7 cellular contexts compared by ENCODE assay signal in the genomic region with DNA sequence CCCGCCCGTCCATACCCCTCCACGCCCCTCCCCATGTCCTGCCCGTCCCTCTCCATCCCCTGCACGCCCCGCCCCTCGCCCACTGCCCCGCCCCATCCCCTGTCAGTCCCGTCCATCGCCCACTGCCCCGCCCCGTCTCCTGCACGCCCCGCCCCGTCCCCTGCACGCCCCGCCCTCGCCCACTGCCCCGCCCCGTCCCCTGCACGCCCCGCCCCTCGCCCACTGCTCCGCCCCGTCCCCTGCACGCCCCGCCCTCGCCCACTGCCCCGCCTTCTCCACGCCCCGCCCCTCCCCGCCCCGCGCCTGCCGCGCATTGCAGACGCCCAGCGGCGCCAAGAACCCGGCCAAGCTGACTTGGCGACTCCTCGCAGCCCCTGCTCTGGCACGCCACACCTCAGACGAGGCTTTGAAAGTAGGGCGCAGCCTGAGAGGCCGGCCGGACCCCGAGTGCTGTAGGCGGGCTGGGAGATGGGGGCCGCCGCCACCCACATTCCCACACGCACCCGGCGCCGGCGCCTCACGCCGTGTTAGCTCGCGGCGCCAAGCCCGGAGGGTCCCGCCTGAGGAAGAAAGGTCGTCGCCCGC. TPM values are rescaled to one million over a fixed set of nuclear protein-coding genes. Genes with fewer than 3 reads are reported as not detected.
DNase-seq lines count a peak whose midpoint lies in the region; ATAC-seq, FAIRE-seq and TF ChIP-seq lines count a peak whose summit lies in the region.

A gene (plus strand): TSS at position 316 of the 585 bp plus-strand sequence. CDS start 2,410 bp downstream, outside the sequence.

- BruUV-seq in HepG2 (replicated peaks; lab: Mats Ljungman, UMichigan): no TSS peak

- no peaks in the 10 kb centered on the region for H3K9me3 ChIP-seq in HepG2 (ENCODE audit: low read length)

- no peaks in the 10 kb centered on the region; the same call in 1 of the 2 replicates for H4K20me1 ChIP-seq in HepG2 (ENCODE audit: insufficient read depth, low read length)

- 4% methylated on average over 61 of the region's 66 CpGs for WGBS in HepG2 (ENCODE audit: low lambda C conversion rate)

- H3K4me1 Mint-ChIP-seq in dendritic cell treated with granulocyte-macrophage colony-stimulating factor and Interleukin-4, amounts not matched to agents 40 ng/mL and 50 ng/mL, for 4 days (ENCODE audit: low read depth): peaks cover 12% of the 10 kb centered on the region

- TF ChIP-seq CTCF in GM13976 (IDR thresholded peaks at IDR 0.05; ENCODE audit: borderline replicate concordance, control extremely low read depth, extremely low read depth, insufficient read depth, missing control alignments) (peak; percentile 10), HepG2 (CRISPR knock-in tag; IDR thresholded peaks at IDR 0.05) (peak; percentile 29)

- peaks cover 13% of the 10 kb centered on the region for H3K4me1 ChIP-seq in HepG2 (ENCODE audit: insufficient read depth, low read length)

- CTCF ChIA-PET in HepG2 (lab: Yijun Ruan, JAX; ENCODE audit: low intra/inter-chr PET ratio, low total read pairs): no interaction called here

- ATAC-seq in HepG2 (peak; percentile 82), GM21423 (IDR thresholded peaks at IDR 0.05; ENCODE audit: unreplicated experiment) (no peak)

- POLR2A ChIA-PET in HepG2 (lab: Yijun Ruan, JAX): interaction anchor here (0.8 kb wide), 1 partner anchor 100 kb away, joined by 4 read pairs; no protein-coding TSS in a partner anchor

- peaks cover 4 to 27% of the 10 kb centered on the region in 2 experiments for H3K27me3 ChIP-seq in HepG2 (ENCODE audit: control insufficient read depth in 1 of 2, insufficient read depth in 2 of 2, low read length in 2 of 2)

- no peak within 1 kb of the TSS for H2AFZ ChIP-seq in HepG2 (ENCODE audit: low read length)

- H3K27me3 Mint-ChIP-seq in dendritic cell treated with granulocyte-macrophage colony-stimulating factor and Interleukin-4, amounts not matched to agents 40 ng/mL and 50 ng/mL, for 4 days: peaks cover 56% of the 10 kb centered on the region

- 0 out of 2 replicates have a peak, but pooled peaks have one; percentile 33 for TF ChIP-seq RAD21 in HepG2 (CRISPR knock-in tag; IDR thresholded peaks at IDR 0.05)

- no peaks in the 10 kb centered on the region for H3K36me3 ChIP-seq in HepG2 (replicated peaks in 1 of 2; ENCODE audit: control insufficient read depth in 1 of 2, insufficient read depth in 2 of 2, low read length in 2 of 2)

- H3K4me2 ChIP-seq in HepG2 (ENCODE audit: low read depth, low read length): peak within 1 kb of the TSS; percentile 99

- H3K9ac ChIP-seq in HepG2 (ENCODE audit: insufficient read depth, low read depth, low read length): peak within 1 kb of the TSS; percentile 51; the same call in 1 of the 2 replicates

- no peak within 1 kb of the TSS for H3K27ac Mint-ChIP-seq in dendritic cell treated with granulocyte-macrophage colony-stimulating factor and Interleukin-4, amounts not matched to agents 40 ng/mL and 50 ng/mL, for 4 days

- H3K4me3 ChIP-seq in HepG2 (replicated peaks in 1 of 3; ENCODE audit: insufficient read depth in 1 of 3, low read depth in 2 of 3, low read length in 3 of 3): peak within 1 kb of the TSS; percentile 73 to 82 (median 75)

- TF ChIP-seq EP300 in HepG2 (IDR thresholded peaks at IDR 0.05; ENCODE audit: low read depth in 2 of 2, low read length in 2 of 2) (no peak), HepG2 (CRISPR knock-in tag; IDR thresholded peaks at IDR 0.05; ENCODE audit: borderline replicate concordance) (no peak)

- no peak for FAIRE-seq in HepG2 (lab: Jason Lieb, UNC)

- DNase-seq in GM13976 (ENCODE audit: low spot score): peak; percentile 98
- peak; percentile 73 for DNase-seq in NCI-H1048 (lab: John Stamatoyannopoulos, UW)
- DNase-seq in activated CD4-positive, alpha-beta T cell treated with anti-CD3 and anti-CD28 coated beads, Interleukin-2, amount 50 U/mL, for 24 hours (ENCODE audit: low read depth in 1 of 2, low spot score in 1 of 2): peak; percentile 68 to 80
- no peak for DNase-seq in HepG2 (ENCODE audit: low spot score)
- peak; percentile 78 to 88 for DNase-seq in stimulated activated CD4-positive, alpha-beta T cell treated with anti-CD3 and anti-CD28 coated beads, Interleukin-1b, Interleukin-23, amount 100 ng/mL, for 4 hours (ENCODE audit: low read depth in 2 of 2)

- intact Hi-C loops in dendritic cell treated with granulocyte-macrophage colony-stimulating factor and Interleukin-4, amounts not matched to agents 40 ng/mL and 50 ng/mL, for 4 days (cut with micrococcal nuclease): no loop called here
- intact Hi-C loops in HepG2 (cut with micrococcal nuclease; ENCODE audit: unreplicated experiment): loop anchor here (5.0 kb wide), 1 partner anchor 104 kb away; no protein-coding TSS in a partner anchor

- no peak within 1 kb of the TSS for H3K27ac ChIP-seq in HepG2 (ENCODE audit: extremely low read length, insufficient read depth, low read length)

- TF ChIP-seq POLR2A in HepG2 (IDR thresholded peaks at IDR 0.05; ENCODE audit: insufficient read depth in 1 of 2, low read depth in 2 of 2, low read length in 2 of 2): no peak

- peak within 1 kb of the TSS; percentile 71 for H3K4me3 Mint-ChIP-seq in dendritic cell treated with granulocyte-macrophage colony-stimulating factor and Interleukin-4, amounts not matched to agents 40 ng/mL and 50 ng/mL, for 4 days

- no peaks in the 10 kb centered on the region for H3K79me2 ChIP-seq in HepG2 (ENCODE audit: insufficient read depth, low read length)

- no peaks in the 10 kb centered on the region for H3K9me3 Mint-ChIP-seq in dendritic cell treated with granulocyte-macrophage colony-stimulating factor and Interleukin-4, amounts not matched to agents 40 ng/mL and 50 ng/mL, for 4 days

- no peaks in the 10 kb centered on the region for H3K36me3 Mint-ChIP-seq in dendritic cell treated with granulocyte-macrophage colony-stimulating factor and Interleukin-4, amounts not matched to agents 40 ng/mL and 50 ng/mL, for 4 days (ENCODE audit: low read depth)

- in situ Hi-C loops in GM13976 (cut with MboI; ENCODE audit: low sequenced_read_pairs, unreplicated experiment): no loop called here
- in situ Hi-C loops in HepG2 (cut with HindIII; ENCODE audit: extremely low pct_ligation_motif_present, low pct_unique_long_range_greater_than_20kb): no loop called here

TF ChIP-seq in HepG2, 621 proteins besides CTCF, POLR2A, EP300 and RAD21 (continues in another document):
- TF ChIP-seq EED (CRISPR knock-in tag; IDR thresholded peaks at IDR 0.05) (peak; percentile 21; the same call in 1 of the 2 replicates), NR3C1 (CRISPR knock-in tag; IDR thresholded peaks at IDR 0.05) (no peak), NFKB2 (CRISPR knock-in tag; IDR thresholded peaks at IDR 0.05; ENCODE audit: borderline replicate concordance) (peak; percentile 21; the same call in 1 of the 2 replicates), ZNF230 (CRISPR knock-in tag; IDR thresholded peaks at IDR 0.05) (0 out of 2 replicates have a peak, but pooled peaks have one; percentile 38), ZNF501 (CRISPR knock-in tag; IDR thresholded peaks at IDR 0.05) (peak; percentile 53; the same call in 1 of the 2 replicates), SP4 (CRISPR knock-in tag; IDR thresholded peaks at IDR 0.05) (peak; percentile 26), ATF7-NPFF (CRISPR knock-in tag; IDR thresholded peaks at IDR 0.05; ENCODE audit: low read depth) (peak; percentile 65; the same call in 1 of the 2 replicates), ZNF850 (CRISPR knock-in tag; conservative IDR thresholded peaks at IDR 0.05) (0 out of 2 replicates have a peak, but pooled peaks have one; percentile 42), HMG20B (CRISPR knock-in tag; conservative IDR thresholded peaks at IDR 0.05) (no peak), ZNF598 (CRISPR knock-in tag; IDR thresholded peaks at IDR 0.05; ENCODE audit: borderline replicate concordance) (peak; percentile 44; the same call in 1 of the 2 replicates)
- TF ChIP-seq, protein P1, sequence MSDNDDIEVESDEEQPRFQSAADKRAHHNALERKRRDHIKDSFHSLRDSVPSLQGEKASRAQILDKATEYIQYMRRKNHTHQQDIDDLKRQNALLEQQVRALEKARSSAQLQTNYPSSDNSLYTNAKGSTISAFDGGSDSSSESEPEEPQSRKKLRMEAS (IDR thresholded peaks at IDR 0.05): peak; percentile 62; the same call in 1 of the 2 replicates

RNA-seq across cellular contexts. Expression of the gene that starts here (rescaled TPM):
- total RNA-seq in HepG2 (2016; rRNA removed; fragmentation: Illumina TruSeq; extraction: Trizol): not detected in 2 replicates
- total RNA-seq in HepG2 (2016; cell fraction: cytosol; rRNA removed; fragmentation: Illumina TruSeq; extraction: Trizol; ENCODE audit: low read depth): not detected in 2 replicates
- not detected in 2 replicates for total RNA-seq in HepG2 (2016; cell fraction: insoluble cytoplasmic fraction; rRNA removed; fragmentation: Illumina TruSeq; extraction: Trizol)
- not detected in 2 replicates for total RNA-seq in HepG2 (2016; cell fraction: membrane; rRNA removed; fragmentation: Illumina TruSeq; extraction: Trizol)
- not detected in 2 replicates for total RNA-seq in HepG2 (2016; cell fraction: nucleus; rRNA removed; fragmentation: Illumina TruSeq; extraction: Trizol)
- polyA plus RNA-seq in HepG2 (2011; rRNA removed): not detected in 2 replicates
- not detected in 2 replicates for polyA plus RNA-seq in HepG2 (2011; cell fraction: cytosol; rRNA removed)
- polyA plus RNA-seq in HepG2 (2011; cell fraction: nucleus; rRNA removed): not detected in 2 replicates
- not detected in 2 replicates for polyA plus RNA-seq in HepG2 (2012)
- polyA plus RNA-seq in HepG2 (2016; cell fraction: cytosol; fragmentation: Illumina TruSeq; extraction: Trizol; ENCODE audit: low read depth): not detected in 2 replicates
- polyA plus RNA-seq in HepG2 (2016; cell fraction: insoluble cytoplasmic fraction; fragmentation: Illumina TruSeq; extraction: Trizol; ENCODE audit: low read depth): not detected in 2 replicates
- not detected in 2 replicates for polyA plus RNA-seq in HepG2 (2016; cell fraction: membrane; fragmentation: Illumina TruSeq; extraction: Trizol; ENCODE audit: low read depth)
- not detected in 2 replicates for polyA plus RNA-seq in HepG2 (2016; cell fraction: nucleus; fragmentation: Illumina TruSeq; extraction: Trizol; ENCODE audit: insufficient read depth, low read depth)
- polyA minus RNA-seq in HepG2 (2011; rRNA and poly(A)+ RNA removed; ENCODE audit: low replicate concordance): not detected in 2 replicates
- polyA minus RNA-seq in HepG2 (2011; cell fraction: cytosol; rRNA and poly(A)+ RNA removed): not detected in 2 replicates
- polyA minus RNA-seq in HepG2 (2011; cell fraction: nucleus; rRNA and poly(A)+ RNA removed): not detected in 2 replicates

Comparison
In these comparisons a context has a peak if more than half of its experiments do, and no peak if none do; other contexts are left out.
1. Peak in ATAC-seq, H3K4me3 ChIP-seq, H3K9ac ChIP-seq and H3K4me2 ChIP-seq in HepG2; RNA of the gene not detected or under 1 TPM.